1 cellular context compared by ENCODE assay signal in genomic region chr5:115456539-115456938, GRCh38.
TF ChIP-seq lines count a peak whose summit lies in the region.

No MANE protein-coding gene starts in this region.

TF ChIP-seq in GM23338, 12 proteins besides CTCF, POLR2A, EP300 and RAD21 (continued from another document):
- TF ChIP-seq, protein P1, sequence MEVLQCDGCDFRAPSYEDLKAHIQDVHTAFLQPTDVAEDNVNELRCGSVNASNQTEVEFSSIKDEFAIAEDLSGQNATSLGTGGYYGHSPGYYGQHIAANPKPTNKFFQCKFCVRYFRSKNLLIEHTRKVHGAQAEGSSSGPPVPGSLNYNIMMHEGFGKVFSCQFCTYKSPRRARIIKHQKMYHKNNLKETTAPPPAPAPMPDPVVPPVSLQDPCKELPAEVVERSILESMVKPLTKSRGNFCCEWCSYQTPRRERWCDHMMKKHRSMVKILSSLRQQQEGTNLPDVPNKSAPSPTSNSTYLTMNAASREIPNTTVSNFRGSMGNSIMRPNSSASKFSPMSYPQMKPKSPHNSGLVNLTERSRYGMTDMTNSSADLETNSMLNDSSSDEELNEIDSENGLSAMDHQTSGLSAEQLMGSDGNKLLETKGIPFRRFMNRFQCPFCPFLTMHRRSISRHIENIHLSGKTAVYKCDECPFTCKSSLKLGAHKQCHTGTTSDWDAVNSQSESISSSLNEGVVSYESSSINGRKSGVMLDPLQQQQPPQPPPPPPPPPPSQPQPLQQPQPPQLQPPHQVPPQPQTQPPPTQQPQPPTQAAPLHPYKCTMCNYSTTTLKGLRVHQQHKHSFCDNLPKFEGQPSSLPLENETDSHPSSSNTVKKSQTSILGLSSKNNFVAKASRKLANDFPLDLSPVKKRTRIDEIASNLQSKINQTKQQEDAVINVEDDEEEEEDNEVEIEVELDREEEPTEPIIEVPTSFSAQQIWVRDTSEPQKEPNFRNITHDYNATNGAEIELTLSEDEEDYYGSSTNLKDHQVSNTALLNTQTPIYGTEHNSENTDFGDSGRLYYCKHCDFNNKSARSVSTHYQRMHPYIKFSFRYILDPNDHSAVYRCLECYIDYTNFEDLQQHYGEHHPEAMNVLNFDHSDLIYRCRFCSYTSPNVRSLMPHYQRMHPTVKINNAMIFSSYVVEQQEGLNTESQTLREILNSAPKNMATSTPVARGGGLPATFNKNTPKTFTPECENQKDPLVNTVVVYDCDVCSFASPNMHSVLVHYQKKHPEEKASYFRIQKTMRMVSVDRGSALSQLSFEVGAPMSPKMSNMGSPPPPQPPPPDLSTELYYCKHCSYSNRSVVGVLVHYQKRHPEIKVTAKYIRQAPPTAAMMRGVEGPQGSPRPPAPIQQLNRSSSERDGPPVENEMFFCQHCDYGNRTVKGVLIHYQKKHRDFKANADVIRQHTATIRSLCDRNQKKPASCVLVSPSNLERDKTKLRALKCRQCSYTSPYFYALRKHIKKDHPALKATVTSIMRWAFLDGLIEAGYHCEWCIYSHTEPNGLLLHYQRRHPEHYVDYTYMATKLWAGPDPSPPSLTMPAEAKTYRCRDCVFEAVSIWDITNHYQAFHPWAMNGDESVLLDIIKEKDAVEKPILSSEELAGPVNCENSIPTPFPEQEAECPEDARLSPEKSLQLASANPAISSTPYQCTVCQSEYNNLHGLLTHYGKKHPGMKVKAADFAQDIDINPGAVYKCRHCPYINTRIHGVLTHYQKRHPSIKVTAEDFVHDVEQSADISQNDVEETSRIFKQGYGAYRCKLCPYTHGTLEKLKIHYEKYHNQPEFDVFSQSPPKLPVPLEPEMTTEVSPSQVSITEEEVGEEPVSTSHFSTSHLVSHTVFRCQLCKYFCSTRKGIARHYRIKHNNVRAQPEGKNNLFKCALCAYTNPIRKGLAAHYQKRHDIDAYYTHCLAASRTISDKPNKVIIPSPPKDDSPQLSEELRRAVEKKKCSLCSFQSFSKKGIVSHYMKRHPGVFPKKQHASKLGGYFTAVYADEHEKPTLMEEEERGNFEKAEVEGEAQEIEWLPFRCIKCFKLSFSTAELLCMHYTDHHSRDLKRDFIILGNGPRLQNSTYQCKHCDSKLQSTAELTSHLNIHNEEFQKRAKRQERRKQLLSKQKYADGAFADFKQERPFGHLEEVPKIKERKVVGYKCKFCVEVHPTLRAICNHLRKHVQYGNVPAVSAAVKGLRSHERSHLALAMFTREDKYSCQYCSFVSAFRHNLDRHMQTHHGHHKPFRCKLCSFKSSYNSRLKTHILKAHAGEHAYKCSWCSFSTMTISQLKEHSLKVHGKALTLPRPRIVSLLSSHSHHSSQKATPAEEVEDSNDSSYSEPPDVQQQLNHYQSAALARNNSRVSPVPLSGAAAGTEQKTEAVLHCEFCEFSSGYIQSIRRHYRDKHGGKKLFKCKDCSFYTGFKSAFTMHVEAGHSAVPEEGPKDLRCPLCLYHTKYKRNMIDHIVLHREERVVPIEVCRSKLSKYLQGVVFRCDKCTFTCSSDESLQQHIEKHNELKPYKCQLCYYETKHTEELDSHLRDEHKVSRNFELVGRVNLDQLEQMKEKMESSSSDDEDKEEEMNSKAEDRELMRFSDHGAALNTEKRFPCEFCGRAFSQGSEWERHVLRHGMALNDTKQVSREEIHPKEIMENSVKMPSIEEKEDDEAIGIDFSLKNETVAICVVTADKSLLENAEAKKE (CRISPR knock-in tag; IDR thresholded peaks at IDR 0.05), result no peak
- TF ChIP-seq NANOG (IDR thresholded peaks at IDR 0.05; ENCODE audit: borderline replicate concordance) (no peak), JUNB (IDR thresholded peaks at IDR 0.05; ENCODE audit: unreplicated experiment) (no peak), CREB1 (CRISPR knock-in tag; IDR thresholded peaks at IDR 0.05; ENCODE audit: low read depth) (no peak), STAT1 (IDR thresholded peaks at IDR 0.05; ENCODE audit: unreplicated experiment) (no peak)
